8 cellular contexts compared by ENCODE assay signal in the genomic region with DNA sequence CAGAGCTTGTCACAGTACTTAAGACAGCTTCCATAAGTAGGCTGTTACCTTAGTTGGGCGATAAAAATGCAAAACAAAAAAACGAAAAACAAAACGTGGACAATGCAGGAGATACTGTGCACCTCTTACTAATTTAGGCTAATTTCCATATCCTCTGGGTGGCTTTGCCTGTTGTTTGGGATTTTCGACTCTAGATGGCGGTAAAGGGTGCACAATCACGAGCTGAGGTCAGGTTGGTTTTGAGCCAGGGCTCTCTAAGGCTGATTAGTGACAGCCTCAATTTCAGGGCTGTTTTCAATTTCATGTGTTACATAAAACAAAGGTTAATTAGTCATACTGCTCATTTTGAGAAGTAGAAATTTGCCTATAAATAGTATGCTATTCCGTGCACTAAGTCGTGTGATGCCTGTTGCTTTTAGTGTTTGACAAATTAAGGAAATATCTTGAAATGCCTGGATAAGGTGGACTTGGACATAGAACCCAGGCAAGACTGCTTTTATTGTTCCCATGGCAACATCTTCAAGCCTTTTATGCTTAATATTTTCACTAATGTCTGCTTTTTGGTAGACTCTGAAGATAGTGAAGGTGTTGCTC.
DNase-seq lines count a peak whose midpoint lies in the region; ATAC-seq and TF ChIP-seq lines count a peak whose summit lies in the region.

No MANE protein-coding gene starts in this region.

- H3K4me3 ChIP-seq in NB4 (ENCODE audit: low read depth, low read length) = no peak overlapping the region

- no peaks in the 10 kb centered on the region for H3K36me3 Mint-ChIP-seq in activated naive CD8-positive, alpha-beta T cell treated with anti-CD3 and anti-CD28 coated beads, Interleukin-2, amount 50 U/mL, for 24 hours (ENCODE audit: low read depth)
- H3K36me3 Mint-ChIP-seq in immature natural killer cell = no peaks in the 10 kb centered on the region

- TF ChIP-seq POLR2A in NB4 (IDR thresholded peaks at IDR 0.05; ENCODE audit: extremely low read depth, insufficient read length) = no peak

- ATAC-seq in HG02610 (IDR thresholded peaks at IDR 0.05; ENCODE audit: unreplicated experiment) = peak; percentile 95
- ATAC-seq in activated naive CD8-positive, alpha-beta T cell treated with anti-CD3 and anti-CD28 coated beads, Interleukin-2, amount 50 U/mL, for 24 hours = peak; percentile 78

- no peaks in the 10 kb centered on the region for H3K27me3 Mint-ChIP-seq in activated naive CD8-positive, alpha-beta T cell treated with anti-CD3 and anti-CD28 coated beads, Interleukin-2, amount 50 U/mL, for 24 hours
- H3K27me3 Mint-ChIP-seq in immature natural killer cell (ENCODE audit: low read depth in 3 of 3) = peaks cover 0 to 5% (median 4%) of the 10 kb centered on the region in 3 donors

- peak; percentile 83 for TF ChIP-seq CTCF in NB4 (IDR thresholded peaks at IDR 0.05; ENCODE audit: low read depth, low read length)

- H3K27ac Mint-ChIP-seq in activated naive CD8-positive, alpha-beta T cell treated with anti-CD3 and anti-CD28 coated beads, Interleukin-2, amount 50 U/mL, for 24 hours = no peak overlapping the region
- H3K27ac Mint-ChIP-seq in immature natural killer cell = no peak overlapping the region

- H3K9me3 Mint-ChIP-seq in activated naive CD8-positive, alpha-beta T cell treated with anti-CD3 and anti-CD28 coated beads, Interleukin-2, amount 50 U/mL, for 24 hours = peaks cover 4% of the 10 kb centered on the region
- H3K9me3 Mint-ChIP-seq in immature natural killer cell = peaks cover 0 to 6% (median 0%) of the 10 kb centered on the region in 6 donors

- no peak overlapping the region for H3K4me3 Mint-ChIP-seq in activated naive CD8-positive, alpha-beta T cell treated with anti-CD3 and anti-CD28 coated beads, Interleukin-2, amount 50 U/mL, for 24 hours
- H3K4me3 Mint-ChIP-seq in immature natural killer cell = no peak overlapping the region

- peaks cover 3% of the 10 kb centered on the region for H3K4me1 Mint-ChIP-seq in activated naive CD8-positive, alpha-beta T cell treated with anti-CD3 and anti-CD28 coated beads, Interleukin-2, amount 50 U/mL, for 24 hours
- H3K4me1 Mint-ChIP-seq in immature natural killer cell = no peaks in the 10 kb centered on the region

- peak; percentile 24 to 43 for DNase-seq in NCI-H187 (lab: John Stamatoyannopoulos, UW)
- no peak for DNase-seq in NCI-H187 treated with DMSO at 0.1 percent for 48 hours (lab: John Stamatoyannopoulos, UW)
- peak; percentile 62 for DNase-seq in NB4 (ENCODE audit: low read depth)
- DNase-seq in SW480 (ENCODE audit: low spot score) = peak; percentile 36
- DNase-seq in activated naive CD8-positive, alpha-beta T cell treated with anti-CD3 and anti-CD28 coated beads, Interleukin-2, amount 50 U/mL, for 24 hours = peak; percentile 65
- peak in 2 of 3 donors; percentile 1 to 4 for DNase-seq in immature natural killer cell
- peak; percentile 32 to 54 (median 50) for DNase-seq in stimulated activated CD4-positive, alpha-beta T cell treated with anti-CD3 and anti-CD28 coated beads, TNF-alpha, amount 100 ng/mL, for 24 hours (ENCODE audit: low read depth in 3 of 3)
